19 cellular contexts compared by ENCODE assay signal in the genomic region with DNA sequence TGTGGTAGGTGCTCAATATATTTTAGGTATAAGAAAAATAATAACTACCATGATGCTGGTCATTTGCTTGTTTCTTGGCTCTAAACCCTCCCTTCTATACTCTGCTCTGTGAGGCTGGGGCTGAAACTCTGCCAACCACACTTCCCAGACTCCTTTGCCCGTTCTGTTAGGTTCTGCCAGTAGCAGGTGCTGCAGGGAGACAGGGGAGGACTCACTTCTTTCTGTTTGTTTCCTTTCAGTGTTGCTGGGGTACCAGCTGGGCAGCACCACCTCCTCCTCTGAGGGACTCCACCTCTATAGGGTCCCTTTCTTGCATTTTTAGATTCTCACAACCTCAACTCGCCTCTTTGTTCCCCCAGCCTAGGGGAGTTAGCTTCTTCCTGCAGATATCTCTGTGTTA. TPM values are rescaled to one million over a fixed set of nuclear protein-coding genes. Genes with fewer than 3 reads are reported as not detected.
DNase-seq lines count a peak whose midpoint lies in the region; ATAC-seq and TF ChIP-seq lines count a peak whose summit lies in the region.
"Had no signal": no experiment of that assay in that cellular context is flagged by ENCODE, and none has a peak within 500 bp of the region (broad histone marks: within the 10 kb centered on the region; RNA-seq: fewer than 3 reads in every experiment).

No MANE protein-coding gene starts in this region.

- no peak overlapping the region for H3K4me3 ChIP-seq in GM12865 (ENCODE audit: low read depth, low read length)
- H3K4me3 ChIP-seq in OCI-LY3 (ENCODE audit: low read length) = no peak overlapping the region
- H3K4me3 ChIP-seq in naive thymus-derived CD4-positive, alpha-beta T cell (ENCODE audit: low read length) = no peak overlapping the region
- H3K4me3 ChIP-seq: vagina had no signal

- H3K4me2 ChIP-seq in OCI-LY3 (ENCODE audit: low read length) = peak overlapping the region; percentile 17; the same call in 1 of the 2 replicates

- peaks cover 7% of the 10 kb centered on the region for H3K27me3 Mint-ChIP-seq in activated CD4-positive, alpha-beta T cell treated with anti-CD3 and anti-CD28 coated beads for 36 hours
- peaks cover 0 to 19% (median 12%) of the 10 kb centered on the region in 5 donors for H3K27me3 Mint-ChIP-seq in naive thymus-derived CD4-positive, alpha-beta T cell

- H3K27ac Mint-ChIP-seq in activated CD4-positive, alpha-beta T cell treated with anti-CD3 and anti-CD28 coated beads for 36 hours = peak overlapping the region; percentile 2
- peak overlapping the region in 2 of 9 donors; percentile 5 to 79 for H3K27ac Mint-ChIP-seq in naive thymus-derived CD4-positive, alpha-beta T cell
- H3K27ac Mint-ChIP-seq: brain; dendritic cell treated with granulocyte-macrophage colony-stimulating factor and Interleukin-4, amounts not matched to agents 40 ng/mL and 50 ng/mL, for 4 days had no signal

- H3K9me3 Mint-ChIP-seq in activated CD4-positive, alpha-beta T cell treated with anti-CD3 and anti-CD28 coated beads for 36 hours (ENCODE audit: low read depth) = no peaks in the 10 kb centered on the region
- H3K9me3 Mint-ChIP-seq in naive thymus-derived CD4-positive, alpha-beta T cell = peaks cover 0 to 3% (median 0%) of the 10 kb centered on the region in 11 donors
- H3K9me3 Mint-ChIP-seq: brain; dendritic cell treated with granulocyte-macrophage colony-stimulating factor and Interleukin-4, amounts not matched to agents 40 ng/mL and 50 ng/mL, for 4 days had no signal

- H3K4me3 Mint-ChIP-seq in activated CD4-positive, alpha-beta T cell treated with anti-CD3 and anti-CD28 coated beads for 36 hours = no peak overlapping the region
- no peak overlapping the region for H3K4me3 Mint-ChIP-seq in naive thymus-derived CD4-positive, alpha-beta T cell
- H3K4me3 Mint-ChIP-seq: brain; dendritic cell treated with granulocyte-macrophage colony-stimulating factor and Interleukin-4, amounts not matched to agents 40 ng/mL and 50 ng/mL, for 4 days had no signal

- intact Hi-C loops in activated CD4-positive, alpha-beta T cell treated with anti-CD3 and anti-CD28 coated beads for 36 hours (cut with DNase I, micrococcal nuclease) = no loop called here
- intact Hi-C loops in naive thymus-derived CD4-positive, alpha-beta T cell (cut with micrococcal nuclease) = no loop called here

- no peaks in the 10 kb centered on the region for H3K27me3 ChIP-seq in OCI-LY3 (ENCODE audit: low read depth, low read length)
- H3K27me3 ChIP-seq in naive thymus-derived CD4-positive, alpha-beta T cell (ENCODE audit: control insufficient read depth in 2 of 2, insufficient read depth in 2 of 2, low read length in 2 of 2) = no peaks in the 10 kb centered on the region
- H3K27me3 ChIP-seq: vagina had no signal

- H3K9ac ChIP-seq in OCI-LY3 (ENCODE audit: low read length) = no peak overlapping the region

- CTCF ChIA-PET in activated CD4-positive, alpha-beta T cell treated with anti-CD3 and anti-CD28 coated beads for 36 hours (lab: Charles Lee) = interaction anchor here (0.8 to 1.4 kb wide), 7 partner anchors 12 to 108 kb away, joined by 3 read pairs; no protein-coding TSS in a partner anchor
- CTCF ChIA-PET in naive thymus-derived CD4-positive, alpha-beta T cell (lab: Charles Lee) = interaction anchor here (0.7 kb wide), 1 partner anchor 36 kb away, joined by 3 read pairs; no protein-coding TSS in a partner anchor

- H3K4me1 Mint-ChIP-seq in activated CD4-positive, alpha-beta T cell treated with anti-CD3 and anti-CD28 coated beads for 36 hours = peaks cover 32% of the 10 kb centered on the region
- peaks cover 0 to 50% (median under 1%) of the 10 kb centered on the region in 7 donors for H3K4me1 Mint-ChIP-seq in naive thymus-derived CD4-positive, alpha-beta T cell

- H4K20me1 ChIP-seq in OCI-LY3 (ENCODE audit: insufficient read depth, low read length) = no peaks in the 10 kb centered on the region

- H3K4me1 ChIP-seq in OCI-LY3 (ENCODE audit: low read length) = peaks cover 47% of the 10 kb centered on the region
- H3K4me1 ChIP-seq in naive thymus-derived CD4-positive, alpha-beta T cell (ENCODE audit: control insufficient read depth in 2 of 2, insufficient read depth in 2 of 2, low read length in 2 of 2) = peaks cover 0 to 8% of the 10 kb centered on the region in 2 donors
- H3K4me1 ChIP-seq: vagina had no signal

- ATAC-seq in activated CD4-positive, alpha-beta T cell treated with anti-CD3 and anti-CD28 coated beads for 36 hours = peak; percentile 49
- peak; percentile 57 for ATAC-seq in naive thymus-derived CD4-positive, alpha-beta T cell
- no peak for ATAC-seq in HG02763 (IDR thresholded peaks at IDR 0.05; ENCODE audit: unreplicated experiment)

- TF ChIP-seq CTCF in GM12865 (IDR thresholded peaks at IDR 0.05; ENCODE audit: insufficient read depth, low read depth, low read length, missing control alignments) = no peak
- TF ChIP-seq CTCF in OCI-LY3 (IDR thresholded peaks at IDR 0.05; ENCODE audit: low read depth, low read length) = no peak

- DNase-seq in activated CD4-positive, alpha-beta T cell treated with anti-CD3 and anti-CD28 coated beads for 36 hours = peak; percentile 47
- no peak for DNase-seq in activated CD4-positive, alpha-beta T cell treated with anti-CD3 and anti-CD28 coated beads, Interleukin-2, amount 50 U/mL, for 1 hour
- DNase-seq in GM12865 (ENCODE audit: low read depth) (peak; percentile 29), kidney tubule cell (ENCODE audit: low spot score) (no peak)
- DNase-seq in naive thymus-derived CD4-positive, alpha-beta T cell = peak in 2 of 9 donors; percentile 21 to 24
- DNase-seq in stimulated activated CD4-positive, alpha-beta T cell treated with anti-CD3 and anti-CD28 coated beads, Interleukin-4, amount 100 ng/mL, for 24 hours = no peak
- DNase-seq: activated gamma-delta T cell treated with Interleukin-2 at 50 U/mL for 16 hours, H7, KG1, OCI-M1 had no signal

- H3K9me3 ChIP-seq in OCI-LY3 (ENCODE audit: insufficient read depth, low read length) = no peaks in the 10 kb centered on the region
- H3K9me3 ChIP-seq in naive thymus-derived CD4-positive, alpha-beta T cell (ENCODE audit: control insufficient read depth in 2 of 3, low read length in 3 of 3) = no peaks in the 10 kb centered on the region
- H3K9me3 ChIP-seq: vagina had no signal

- no peaks in the 10 kb centered on the region for H3K79me2 ChIP-seq in OCI-LY3 (ENCODE audit: low read length)

- POLR2A ChIA-PET in activated CD4-positive, alpha-beta T cell treated with anti-CD3 and anti-CD28 coated beads for 36 hours (lab: Charles Lee) = no interaction called here
- POLR2A ChIA-PET in naive thymus-derived CD4-positive, alpha-beta T cell (lab: Charles Lee) = no interaction called here

- no peaks in the 10 kb centered on the region for H3K36me3 Mint-ChIP-seq in activated CD4-positive, alpha-beta T cell treated with anti-CD3 and anti-CD28 coated beads for 36 hours (ENCODE audit: low read depth)
- H3K36me3 Mint-ChIP-seq in naive thymus-derived CD4-positive, alpha-beta T cell = no peaks in the 10 kb centered on the region
- H3K36me3 Mint-ChIP-seq: brain had no signal

- H2AFZ ChIP-seq in OCI-LY3 (ENCODE audit: low read depth, low read length) = no peak overlapping the region

- no peaks in the 10 kb centered on the region for H3K36me3 ChIP-seq in OCI-LY3 (replicated peaks; ENCODE audit: low read depth, low read length)
- H3K36me3 ChIP-seq in naive thymus-derived CD4-positive, alpha-beta T cell (ENCODE audit: control insufficient read depth in 2 of 3, insufficient read depth in 3 of 3, low read length in 3 of 3) = no peaks in the 10 kb centered on the region
- H3K36me3 ChIP-seq: vagina had no signal

- H3K27ac ChIP-seq in OCI-LY3 (ENCODE audit: low read length) = no peak overlapping the region
- H3K27ac ChIP-seq in naive thymus-derived CD4-positive, alpha-beta T cell (ENCODE audit: low read depth, low read length) = no peak overlapping the region
- H3K27ac ChIP-seq: vagina had no signal

RNA-seq across cellular contexts. Expression of a gene that starts 16.9 kb away (rescaled TPM):
- 100 to 1,000 TPM; 189 to 211 TPM for total RNA-seq in activated CD4-positive, alpha-beta T cell treated with anti-CD3 and anti-CD28 coated beads for 36 hours
- 100 to 1,000 TPM in 1 of 5 experiments, 10 to 100 TPM in 4; 14.7 to 164 (median 54.3) TPM for total RNA-seq in naive thymus-derived CD4-positive, alpha-beta T cell
- polyA plus RNA-seq in naive thymus-derived CD4-positive, alpha-beta T cell = 10 to 100 TPM; 12.7 to 15.7 TPM
- polyA plus RNA-seq: neural cell had no signal

RNA-seq across cellular contexts. Expression of a gene that starts 25.3 kb away (rescaled TPM):
- total RNA-seq in activated CD4-positive, alpha-beta T cell treated with anti-CD3 and anti-CD28 coated beads for 36 hours = under 1 TPM; 0.14 to 0.18 TPM
- total RNA-seq in naive thymus-derived CD4-positive, alpha-beta T cell = under 1 TPM in 1 of 5 experiments, not detected in 4; 0.63 TPM
- polyA plus RNA-seq in naive thymus-derived CD4-positive, alpha-beta T cell = not detected
- total RNA-seq: epithelial cell of proximal tubule, G401, H7, renal cortical epithelial cell, vagina had no signal

RNA-seq across cellular contexts. Expression of a gene that starts 27.1 kb away (rescaled TPM):
- total RNA-seq in activated CD4-positive, alpha-beta T cell treated with anti-CD3 and anti-CD28 coated beads for 36 hours = 1 to 10 TPM; 4.4 to 6.1 TPM
- total RNA-seq in naive thymus-derived CD4-positive, alpha-beta T cell = 10 to 100 TPM in 1 of 5 experiments, 1 to 10 TPM in 2, not detected in 2; 3.2 to 17.3 (median 3.3) TPM
- polyA plus RNA-seq in naive thymus-derived CD4-positive, alpha-beta T cell = under 1 TPM in 1 of 2 donors, not detected in 1; 0.09 TPM
- total RNA-seq: epithelial cell of proximal tubule, renal cortical epithelial cell had no signal

RNA-seq across cellular contexts. Expression of a gene that starts 59.9 kb away (rescaled TPM):
- not detected for total RNA-seq in activated CD4-positive, alpha-beta T cell treated with anti-CD3 and anti-CD28 coated beads for 36 hours
- under 1 TPM; 0.19 to 0.88 (median 0.30) TPM for total RNA-seq in naive thymus-derived CD4-positive, alpha-beta T cell
- 1 to 10 TPM in 1 of 2 donors, under 1 TPM in 1; 0.82 to 1.2 TPM for polyA plus RNA-seq in naive thymus-derived CD4-positive, alpha-beta T cell
- polyA plus RNA-seq: neural cell had no signal

Comparison
In these comparisons a context has a peak if more than half of its experiments do, and no peak if none do; other contexts are left out.
1. DNase-seq: peak in activated CD4-positive, alpha-beta T cell treated with anti-CD3 and anti-CD28 coated beads for 36 hours (single experiment) and GM12865 (single experiment); none in activated CD4-positive, alpha-beta T cell treated with anti-CD3 and anti-CD28 coated beads, Interleukin-2, amount 50 U/mL, for 1 hour (single experiment), stimulated activated CD4-positive, alpha-beta T cell treated with anti-CD3 and anti-CD28 coated beads, Interleukin-4, amount 100 ng/mL, for 24 hours (single experiment) and kidney tubule cell (single experiment).